In genomic region chr12:93795352-93795751, GRCh38 we compare ENCODE assay signal across 31 cellular contexts.
"Had no signal": no experiment of that assay in that cellular context is flagged by ENCODE, and none has a peak within 500 bp of the region (broad histone marks: within the 10 kb centered on the region; RNA-seq: fewer than 3 reads in every experiment).

No MANE protein-coding gene starts in this region.

- ATAC-seq: activated naive CD8-positive, alpha-beta T cell treated with anti-CD3 and anti-CD28 coated beads, Interleukin-2, amount 50 U/mL, for 24 hours; activated T-cell treated with anti-CD3 and anti-CD28 coated beads, Interleukin-2, amount 50 U/mL, for 4 hours; PC-3 had no signal

- H3K27ac ChIP-seq: brain microvascular endothelial cell, Peyer's patch, VCaP had no signal

- H3K27me3 ChIP-seq: brain microvascular endothelial cell, MG63, Peyer's patch had no signal

- H3K9me3 ChIP-seq: MG63, Peyer's patch had no signal

- DNase-seq: activated B cell treated with CpG ODN at 0.5 μM for 24 hours; activated CD4-positive, alpha-beta memory T cell treated with anti-CD3 and anti-CD28 coated beads for 36 hours; activated CD4-positive, alpha-beta T cell treated with anti-CD3 and anti-CD28 coated beads for 4 hours; activated CD4-positive, alpha-beta T cell treated with anti-CD3 and anti-CD28 coated beads, Interleukin-2, amount 50 U/mL, for 1 hour; activated CD4-positive, CD25-positive, alpha-beta regulatory T cell treated with anti-CD3 and anti-CD28 coated beads, Interleukin-2, amount 50 U/mL, for 72 hours; activated CD8-positive, alpha-beta memory T cell treated with anti-CD3 and anti-CD28 coated beads, Interleukin-2, amount 50 U/mL, for 4 hours; activated naive CD4-positive, alpha-beta T cell treated with anti-CD3 and anti-CD28 coated beads, Interleukin-2, amount 10 ng/mL, durations not matched to agents 7 days and 5 days; activated naive CD8-positive, alpha-beta T cell treated with anti-CD3 and anti-CD28 coated beads, Interleukin-2, amount 50 U/mL, for 24 hours; activated T-cell treated with anti-CD3 and anti-CD28 coated beads for 4 hours; activated T-cell treated with anti-CD3 and anti-CD28 coated beads, Interleukin-2, amount 50 U/mL, for 4 hours; anterior cingulate cortex; brain microvascular endothelial cell; Kasumi-1; KG1; MG63; NCI-H1048; NCI-H1105 treated with DMSO at 0.1 percent for 48 hours; NCI-H1436; NCI-H1694; NCI-H2029; NCI-H345; NCI-H748 treated with DMSO at 0.1 percent for 48 hours; NK-92 treated with Interleukin-12 subunit alpha and Interleukin-12 subunit beta, amount 100 ng/mL, for 24 hours; PC-3; Peyer's patch; RPMI8226; SW 1271; T-helper 1 cell; T-helper 2 cell; T-helper 9 cell had no signal

- H3K4me3 ChIP-seq: MG63, Peyer's patch had no signal

- H3K36me3 ChIP-seq: brain microvascular endothelial cell, MG63, Peyer's patch had no signal
